Comparison of ENCODE assay signal across 1 cellular context in the genomic region with DNA sequence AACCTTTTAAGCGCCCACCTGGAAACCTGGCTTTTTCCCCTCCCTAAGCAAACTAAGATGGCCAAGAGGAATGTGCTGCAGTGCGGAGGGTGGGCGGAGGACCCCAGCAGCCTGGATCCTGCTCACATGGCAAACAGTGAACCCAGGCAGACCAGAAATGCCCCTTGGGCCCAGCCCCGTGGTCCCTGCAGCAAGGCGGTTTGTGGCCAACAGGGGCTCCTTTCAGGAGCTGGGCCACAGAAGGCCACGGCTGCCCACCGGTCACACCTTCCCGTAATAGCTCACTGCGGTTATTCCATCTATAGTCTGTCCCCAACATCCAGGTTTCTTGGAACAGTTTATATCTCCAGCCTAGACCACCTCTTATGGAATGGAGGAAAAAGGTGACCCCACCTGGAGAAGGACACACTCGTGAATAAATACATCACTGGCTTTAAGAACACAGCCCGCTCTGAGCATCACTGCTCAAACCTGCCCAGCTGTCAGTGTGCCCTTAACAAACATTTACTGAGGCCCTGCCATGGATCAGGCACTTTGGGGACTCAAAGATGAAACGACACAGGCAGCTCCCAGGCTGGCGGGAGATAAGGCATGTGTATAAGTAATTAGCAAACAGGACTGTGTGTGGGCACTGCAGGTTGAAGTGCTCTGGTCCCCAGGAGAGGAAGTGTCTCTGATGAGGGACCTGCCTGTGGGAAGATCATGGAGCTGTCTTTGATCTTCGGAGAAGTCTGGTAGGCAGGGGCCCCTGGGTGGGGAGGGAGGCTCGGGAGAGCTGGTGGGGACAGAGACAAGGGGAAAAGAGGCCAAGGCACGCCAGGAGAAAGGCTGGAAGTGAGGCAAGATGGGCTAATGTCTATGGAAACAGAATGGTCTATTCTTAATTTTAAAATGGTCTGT.
TF ChIP-seq lines count a peak whose summit lies in the region.

No MANE protein-coding gene starts in this region.

TF ChIP-seq in HepG2, 621 proteins besides CTCF, POLR2A, EP300 and RAD21 (continued from another document and continues in another):
- TF ChIP-seq, protein P1, sequence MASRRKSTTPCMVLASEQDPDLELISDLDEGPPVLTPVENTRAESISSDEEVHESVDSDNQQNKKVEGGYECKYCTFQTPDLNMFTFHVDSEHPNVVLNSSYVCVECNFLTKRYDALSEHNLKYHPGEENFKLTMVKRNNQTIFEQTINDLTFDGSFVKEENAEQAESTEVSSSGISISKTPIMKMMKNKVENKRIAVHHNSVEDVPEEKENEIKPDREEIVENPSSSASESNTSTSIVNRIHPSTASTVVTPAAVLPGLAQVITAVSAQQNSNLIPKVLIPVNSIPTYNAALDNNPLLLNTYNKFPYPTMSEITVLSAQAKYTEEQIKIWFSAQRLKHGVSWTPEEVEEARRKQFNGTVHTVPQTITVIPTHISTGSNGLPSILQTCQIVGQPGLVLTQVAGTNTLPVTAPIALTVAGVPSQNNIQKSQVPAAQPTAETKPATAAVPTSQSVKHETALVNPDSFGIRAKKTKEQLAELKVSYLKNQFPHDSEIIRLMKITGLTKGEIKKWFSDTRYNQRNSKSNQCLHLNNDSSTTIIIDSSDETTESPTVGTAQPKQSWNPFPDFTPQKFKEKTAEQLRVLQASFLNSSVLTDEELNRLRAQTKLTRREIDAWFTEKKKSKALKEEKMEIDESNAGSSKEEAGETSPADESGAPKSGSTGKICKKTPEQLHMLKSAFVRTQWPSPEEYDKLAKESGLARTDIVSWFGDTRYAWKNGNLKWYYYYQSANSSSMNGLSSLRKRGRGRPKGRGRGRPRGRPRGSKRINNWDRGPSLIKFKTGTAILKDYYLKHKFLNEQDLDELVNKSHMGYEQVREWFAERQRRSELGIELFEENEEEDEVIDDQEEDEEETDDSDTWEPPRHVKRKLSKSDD (CRISPR knock-in tag; IDR thresholded peaks at IDR 0.05; ENCODE audit: low read depth): peak; percentile 78; the same call in 1 of the 2 replicates
- TF ChIP-seq DMAP1 (CRISPR knock-in tag; IDR thresholded peaks at IDR 0.05) (peak; percentile 75), CBX5 (CRISPR knock-in tag; IDR thresholded peaks at IDR 0.05; ENCODE audit: borderline replicate concordance) (peak; percentile 84; the same call in 1 of the 2 replicates), PLRG1 (conservative IDR thresholded peaks at IDR 0.05) (no peak), MIER2 (CRISPR knock-in tag; IDR thresholded peaks at IDR 0.05) (peak; percentile 80), NKX3-1 (CRISPR knock-in tag; IDR thresholded peaks at IDR 0.05) (peak; percentile 97), TCF12 (IDR thresholded peaks at IDR 0.05) (no peak), TCF12 (CRISPR knock-in tag; IDR thresholded peaks at IDR 0.05) (peak; percentile 80; the same call in 1 of the 2 replicates), ZNF891 (CRISPR knock-in tag; IDR thresholded peaks at IDR 0.05) (peak; percentile 90; the same call in 1 of the 2 replicates), MYC (CRISPR knock-in tag; IDR thresholded peaks at IDR 0.05; ENCODE audit: borderline replicate concordance) (peak; percentile 88; the same call in 1 of the 2 replicates), PRPF4 (IDR thresholded peaks at IDR 0.05; ENCODE audit: low read depth, low read length, poor library complexity, severe bottlenecking) (no peak), ONECUT2 (CRISPR knock-in tag; IDR thresholded peaks at IDR 0.05) (0 out of 2 replicates have a peak, but pooled peaks have one; percentile 56), ZC3H13 (CRISPR knock-in tag; IDR thresholded peaks at IDR 0.05) (peak; percentile 85; the same call in 1 of the 2 replicates), ZBTB38 (CRISPR knock-in tag; IDR thresholded peaks at IDR 0.05) (peak; percentile 82), KDM6A (CRISPR knock-in tag; IDR thresholded peaks at IDR 0.05; ENCODE audit: low read depth) (peak; percentile 87), NONO (IDR thresholded peaks at IDR 0.05) (no peak), NONO (CRISPR knock-in tag; conservative IDR thresholded peaks at IDR 0.05) (peak; percentile 85), KLF13 (CRISPR knock-in tag; IDR thresholded peaks at IDR 0.05) (no peak), TMF1 (CRISPR knock-in tag; IDR thresholded peaks at IDR 0.05; ENCODE audit: low read depth) (peak; percentile 26; the same call in 1 of the 2 replicates), ELF3 (CRISPR knock-in tag; IDR thresholded peaks at IDR 0.05) (peak; percentile 79), WIZ (CRISPR knock-in tag; IDR thresholded peaks at IDR 0.05) (no peak), ERF (CRISPR knock-in tag; IDR thresholded peaks at IDR 0.05) (peak; percentile 82), FOXA3 (CRISPR knock-in tag; IDR thresholded peaks at IDR 0.05) (peak; percentile 87), ZNF263 (CRISPR knock-in tag; IDR thresholded peaks at IDR 0.05) (peak; percentile 75), ZNF850 (CRISPR knock-in tag; conservative IDR thresholded peaks at IDR 0.05) (no peak), JUN (CRISPR knock-in tag; IDR thresholded peaks at IDR 0.05) (0 out of 2 replicates have a peak, but pooled peaks have one; percentile 8), XRCC5 (optimal IDR thresholded peaks at IDR 0.05; ENCODE audit: low read length) (peak; percentile 91), YEATS2 (CRISPR knock-in tag; IDR thresholded peaks at IDR 0.05; ENCODE audit: borderline replicate concordance) (0 out of 2 replicates have a peak, but pooled peaks have one; percentile 24), RBM39 (IDR thresholded peaks at IDR 0.05; ENCODE audit: low read depth, low read length, poor library complexity, severe bottlenecking) (peak; percentile 30), SNAPC2 (CRISPR knock-in tag; IDR thresholded peaks at IDR 0.05) (peak; percentile 93), BORCS8-MEF2B (CRISPR knock-in tag; IDR thresholded peaks at IDR 0.05) (peak; percentile 25; the same call in 1 of the 2 replicates), ZSCAN20 (CRISPR knock-in tag; IDR thresholded peaks at IDR 0.05; ENCODE audit: borderline replicate concordance) (peak; percentile 77; the same call in 1 of the 2 replicates), JDP2 (CRISPR knock-in tag; IDR thresholded peaks at IDR 0.05; ENCODE audit: borderline replicate concordance) (no peak)
- TF ChIP-seq, protein P2, sequence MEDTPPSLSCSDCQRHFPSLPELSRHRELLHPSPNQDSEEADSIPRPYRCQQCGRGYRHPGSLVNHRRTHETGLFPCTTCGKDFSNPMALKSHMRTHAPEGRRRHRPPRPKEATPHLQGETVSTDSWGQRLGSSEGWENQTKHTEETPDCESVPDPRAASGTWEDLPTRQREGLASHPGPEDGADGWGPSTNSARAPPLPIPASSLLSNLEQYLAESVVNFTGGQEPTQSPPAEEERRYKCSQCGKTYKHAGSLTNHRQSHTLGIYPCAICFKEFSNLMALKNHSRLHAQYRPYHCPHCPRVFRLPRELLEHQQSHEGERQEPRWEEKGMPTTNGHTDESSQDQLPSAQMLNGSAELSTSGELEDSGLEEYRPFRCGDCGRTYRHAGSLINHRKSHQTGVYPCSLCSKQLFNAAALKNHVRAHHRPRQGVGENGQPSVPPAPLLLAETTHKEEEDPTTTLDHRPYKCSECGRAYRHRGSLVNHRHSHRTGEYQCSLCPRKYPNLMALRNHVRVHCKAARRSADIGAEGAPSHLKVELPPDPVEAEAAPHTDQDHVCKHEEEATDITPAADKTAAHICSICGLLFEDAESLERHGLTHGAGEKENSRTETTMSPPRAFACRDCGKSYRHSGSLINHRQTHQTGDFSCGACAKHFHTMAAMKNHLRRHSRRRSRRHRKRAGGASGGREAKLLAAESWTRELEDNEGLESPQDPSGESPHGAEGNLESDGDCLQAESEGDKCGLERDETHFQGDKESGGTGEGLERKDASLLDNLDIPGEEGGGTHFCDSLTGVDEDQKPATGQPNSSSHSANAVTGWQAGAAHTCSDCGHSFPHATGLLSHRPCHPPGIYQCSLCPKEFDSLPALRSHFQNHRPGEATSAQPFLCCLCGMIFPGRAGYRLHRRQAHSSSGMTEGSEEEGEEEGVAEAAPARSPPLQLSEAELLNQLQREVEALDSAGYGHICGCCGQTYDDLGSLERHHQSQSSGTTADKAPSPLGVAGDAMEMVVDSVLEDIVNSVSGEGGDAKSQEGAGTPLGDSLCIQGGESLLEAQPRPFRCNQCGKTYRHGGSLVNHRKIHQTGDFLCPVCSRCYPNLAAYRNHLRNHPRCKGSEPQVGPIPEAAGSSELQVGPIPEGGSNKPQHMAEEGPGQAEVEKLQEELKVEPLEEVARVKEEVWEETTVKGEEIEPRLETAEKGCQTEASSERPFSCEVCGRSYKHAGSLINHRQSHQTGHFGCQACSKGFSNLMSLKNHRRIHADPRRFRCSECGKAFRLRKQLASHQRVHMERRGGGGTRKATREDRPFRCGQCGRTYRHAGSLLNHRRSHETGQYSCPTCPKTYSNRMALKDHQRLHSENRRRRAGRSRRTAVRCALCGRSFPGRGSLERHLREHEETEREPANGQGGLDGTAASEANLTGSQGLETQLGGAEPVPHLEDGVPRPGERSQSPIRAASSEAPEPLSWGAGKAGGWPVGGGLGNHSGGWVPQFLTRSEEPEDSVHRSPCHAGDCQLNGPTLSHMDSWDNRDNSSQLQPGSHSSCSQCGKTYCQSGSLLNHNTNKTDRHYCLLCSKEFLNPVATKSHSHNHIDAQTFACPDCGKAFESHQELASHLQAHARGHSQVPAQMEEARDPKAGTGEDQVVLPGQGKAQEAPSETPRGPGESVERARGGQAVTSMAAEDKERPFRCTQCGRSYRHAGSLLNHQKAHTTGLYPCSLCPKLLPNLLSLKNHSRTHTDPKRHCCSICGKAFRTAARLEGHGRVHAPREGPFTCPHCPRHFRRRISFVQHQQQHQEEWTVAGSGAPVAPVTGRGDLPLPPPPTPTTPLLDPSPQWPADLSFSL (CRISPR knock-in tag; IDR thresholded peaks at IDR 0.05): peak; percentile 61; the same call in 1 of the 2 replicates
- TF ChIP-seq, protein P3, sequence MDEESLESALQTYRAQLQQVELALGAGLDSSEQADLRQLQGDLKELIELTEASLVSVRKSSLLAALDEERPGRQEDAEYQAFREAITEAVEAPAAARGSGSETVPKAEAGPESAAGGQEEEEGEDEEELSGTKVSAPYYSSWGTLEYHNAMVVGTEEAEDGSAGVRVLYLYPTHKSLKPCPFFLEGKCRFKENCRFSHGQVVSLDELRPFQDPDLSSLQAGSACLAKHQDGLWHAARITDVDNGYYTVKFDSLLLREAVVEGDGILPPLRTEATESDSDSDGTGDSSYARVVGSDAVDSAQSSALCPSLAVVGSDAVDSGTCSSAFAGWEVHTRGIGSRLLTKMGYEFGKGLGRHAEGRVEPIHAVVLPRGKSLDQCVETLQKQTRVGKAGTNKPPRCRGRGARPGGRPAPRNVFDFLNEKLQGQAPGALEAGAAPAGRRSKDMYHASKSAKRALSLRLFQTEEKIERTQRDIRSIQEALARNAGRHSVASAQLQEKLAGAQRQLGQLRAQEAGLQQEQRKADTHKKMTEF (CRISPR knock-in tag; IDR thresholded peaks at IDR 0.05): peak; percentile 58; the same call in 1 of the 2 replicates
- TF ChIP-seq, protein P4, sequence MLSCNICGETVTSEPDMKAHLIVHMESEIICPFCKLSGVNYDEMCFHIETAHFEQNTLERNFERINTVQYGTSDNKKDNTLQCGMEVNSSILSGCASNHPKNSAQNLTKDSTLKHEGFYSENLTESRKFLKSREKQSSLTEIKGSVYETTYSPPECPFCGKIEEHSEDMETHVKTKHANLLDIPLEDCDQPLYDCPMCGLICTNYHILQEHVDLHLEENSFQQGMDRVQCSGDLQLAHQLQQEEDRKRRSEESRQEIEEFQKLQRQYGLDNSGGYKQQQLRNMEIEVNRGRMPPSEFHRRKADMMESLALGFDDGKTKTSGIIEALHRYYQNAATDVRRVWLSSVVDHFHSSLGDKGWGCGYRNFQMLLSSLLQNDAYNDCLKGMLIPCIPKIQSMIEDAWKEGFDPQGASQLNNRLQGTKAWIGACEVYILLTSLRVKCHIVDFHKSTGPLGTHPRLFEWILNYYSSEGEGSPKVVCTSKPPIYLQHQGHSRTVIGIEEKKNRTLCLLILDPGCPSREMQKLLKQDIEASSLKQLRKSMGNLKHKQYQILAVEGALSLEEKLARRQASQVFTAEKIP (CRISPR knock-in tag; IDR thresholded peaks at IDR 0.05; ENCODE audit: borderline replicate concordance): no peak
- TF ChIP-seq, protein P5, sequence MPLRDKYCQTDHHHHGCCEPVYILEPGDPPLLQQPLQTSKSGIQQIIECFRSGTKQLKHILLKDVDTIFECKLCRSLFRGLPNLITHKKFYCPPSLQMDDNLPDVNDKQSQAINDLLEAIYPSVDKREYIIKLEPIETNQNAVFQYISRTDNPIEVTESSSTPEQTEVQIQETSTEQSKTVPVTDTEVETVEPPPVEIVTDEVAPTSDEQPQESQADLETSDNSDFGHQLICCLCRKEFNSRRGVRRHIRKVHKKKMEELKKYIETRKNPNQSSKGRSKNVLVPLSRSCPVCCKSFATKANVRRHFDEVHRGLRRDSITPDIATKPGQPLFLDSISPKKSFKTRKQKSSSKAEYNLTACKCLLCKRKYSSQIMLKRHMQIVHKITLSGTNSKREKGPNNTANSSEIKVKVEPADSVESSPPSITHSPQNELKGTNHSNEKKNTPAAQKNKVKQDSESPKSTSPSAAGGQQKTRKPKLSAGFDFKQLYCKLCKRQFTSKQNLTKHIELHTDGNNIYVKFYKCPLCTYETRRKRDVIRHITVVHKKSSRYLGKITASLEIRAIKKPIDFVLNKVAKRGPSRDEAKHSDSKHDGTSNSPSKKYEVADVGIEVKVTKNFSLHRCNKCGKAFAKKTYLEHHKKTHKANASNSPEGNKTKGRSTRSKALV (CRISPR knock-in tag; IDR thresholded peaks at IDR 0.05): peak; percentile 47; the same call in 1 of the 2 replicates
- TF ChIP-seq, protein P6, sequence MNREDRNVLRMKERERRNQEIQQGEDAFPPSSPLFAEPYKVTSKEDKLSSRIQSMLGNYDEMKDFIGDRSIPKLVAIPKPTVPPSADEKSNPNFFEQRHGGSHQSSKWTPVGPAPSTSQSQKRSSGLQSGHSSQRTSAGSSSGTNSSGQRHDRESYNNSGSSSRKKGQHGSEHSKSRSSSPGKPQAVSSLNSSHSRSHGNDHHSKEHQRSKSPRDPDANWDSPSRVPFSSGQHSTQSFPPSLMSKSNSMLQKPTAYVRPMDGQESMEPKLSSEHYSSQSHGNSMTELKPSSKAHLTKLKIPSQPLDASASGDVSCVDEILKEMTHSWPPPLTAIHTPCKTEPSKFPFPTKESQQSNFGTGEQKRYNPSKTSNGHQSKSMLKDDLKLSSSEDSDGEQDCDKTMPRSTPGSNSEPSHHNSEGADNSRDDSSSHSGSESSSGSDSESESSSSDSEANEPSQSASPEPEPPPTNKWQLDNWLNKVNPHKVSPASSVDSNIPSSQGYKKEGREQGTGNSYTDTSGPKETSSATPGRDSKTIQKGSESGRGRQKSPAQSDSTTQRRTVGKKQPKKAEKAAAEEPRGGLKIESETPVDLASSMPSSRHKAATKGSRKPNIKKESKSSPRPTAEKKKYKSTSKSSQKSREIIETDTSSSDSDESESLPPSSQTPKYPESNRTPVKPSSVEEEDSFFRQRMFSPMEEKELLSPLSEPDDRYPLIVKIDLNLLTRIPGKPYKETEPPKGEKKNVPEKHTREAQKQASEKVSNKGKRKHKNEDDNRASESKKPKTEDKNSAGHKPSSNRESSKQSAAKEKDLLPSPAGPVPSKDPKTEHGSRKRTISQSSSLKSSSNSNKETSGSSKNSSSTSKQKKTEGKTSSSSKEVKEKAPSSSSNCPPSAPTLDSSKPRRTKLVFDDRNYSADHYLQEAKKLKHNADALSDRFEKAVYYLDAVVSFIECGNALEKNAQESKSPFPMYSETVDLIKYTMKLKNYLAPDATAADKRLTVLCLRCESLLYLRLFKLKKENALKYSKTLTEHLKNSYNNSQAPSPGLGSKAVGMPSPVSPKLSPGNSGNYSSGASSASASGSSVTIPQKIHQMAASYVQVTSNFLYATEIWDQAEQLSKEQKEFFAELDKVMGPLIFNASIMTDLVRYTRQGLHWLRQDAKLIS (CRISPR knock-in tag; IDR thresholded peaks at IDR 0.05): 0 out of 2 replicates have a peak, but pooled peaks have one; percentile 47
